ENCODE assay signal across 25 cellular contexts in genomic region chr18:69447886-69448285, GRCh38. TPM values are rescaled to one million over a fixed set of nuclear protein-coding genes. Genes with fewer than 3 reads are reported as not detected.
DNase-seq lines count a peak whose midpoint lies in the region; ATAC-seq, FAIRE-seq and TF ChIP-seq lines count a peak whose summit lies in the region.
"Had no signal": no experiment of that assay in that cellular context is flagged by ENCODE, and none has a peak within 500 bp of the region (broad histone marks: within the 10 kb centered on the region; RNA-seq: fewer than 3 reads in every experiment).

No MANE protein-coding gene starts in this region.

- no peak for ATAC-seq in left colon

- POLR2A ChIA-PET in RWPE1 (lab: Yijun Ruan, JAX; ENCODE audit: low non-redundant PET): no interaction called here

- no peak overlapping the region for H3K4me3 Mint-ChIP-seq in astrocyte (ENCODE audit: unreplicated experiment)
- H3K4me3 Mint-ChIP-seq: CD14-positive monocyte; CD4-positive, alpha-beta memory T cell; CD4-positive, CD25-positive, alpha-beta regulatory T cell; CD8-positive, alpha-beta memory T cell had no signal

- no peaks in the 10 kb centered on the region for H3K36me3 ChIP-seq in astrocyte (ENCODE audit: insufficient read depth, low read length)
- H3K36me3 ChIP-seq: BE2C, BLaER1 had no signal

- no peaks in the 10 kb centered on the region for H3K9me3 ChIP-seq in astrocyte (ENCODE audit: insufficient read depth, low read depth, low read length)
- H3K9me3 ChIP-seq: BE2C had no signal

- intact Hi-C loops in left colon (cut with DNase I, micrococcal nuclease): no loop called here

- H3K27ac ChIP-seq in astrocyte (ENCODE audit: low read depth, low read length): no peak overlapping the region
- no peak overlapping the region for H3K27ac ChIP-seq in RWPE1
- H3K27ac ChIP-seq: BLaER1 had no signal

- H3K4me3 ChIP-seq in astrocyte (ENCODE audit: insufficient read depth, low read depth, low read length): no peak overlapping the region
- H3K4me3 ChIP-seq: BLaER1 had no signal

- H3K36me3 Mint-ChIP-seq in astrocyte (ENCODE audit: low read depth, unreplicated experiment): no peaks in the 10 kb centered on the region
- H3K36me3 Mint-ChIP-seq: CD14-positive monocyte; CD4-positive, alpha-beta memory T cell; CD4-positive, CD25-positive, alpha-beta regulatory T cell; CD8-positive, alpha-beta memory T cell had no signal

- H3K79me2 ChIP-seq in astrocyte (ENCODE audit: insufficient read depth, low read length): no peaks in the 10 kb centered on the region

- CTCF ChIA-PET in RWPE1 (lab: Yijun Ruan, JAX): no interaction called here

- no peak overlapping the region for H3K4me2 ChIP-seq in astrocyte (ENCODE audit: low read length)
- H3K4me2 ChIP-seq: BLaER1 had no signal

- no peak overlapping the region for H3K27ac Mint-ChIP-seq in astrocyte (ENCODE audit: unreplicated experiment)
- H3K27ac Mint-ChIP-seq: CD14-positive monocyte; CD4-positive, alpha-beta memory T cell; CD4-positive, CD25-positive, alpha-beta regulatory T cell; CD8-positive, alpha-beta memory T cell had no signal

- no peaks in the 10 kb centered on the region for H3K4me1 ChIP-seq in astrocyte (ENCODE audit: insufficient read depth, low read length)
- H3K4me1 ChIP-seq: BE2C, BLaER1 had no signal

- no peaks in the 10 kb centered on the region for H3K27me3 ChIP-seq in astrocyte (ENCODE audit: insufficient read depth, low read length)
- H3K27me3 ChIP-seq: BE2C, BLaER1 had no signal

- peaks cover 6% of the 10 kb centered on the region for H3K9me3 Mint-ChIP-seq in astrocyte (ENCODE audit: unreplicated experiment)

- no peak for FAIRE-seq in astrocyte (lab: Jason Lieb, UNC)
- FAIRE-seq: A204.1, G401.6, GM12891, GM19239 had no signal

- no peak overlapping the region for H2AFZ ChIP-seq in astrocyte (ENCODE audit: low read depth, low read length)

- DNase-seq in ELF-1 (ENCODE audit: low read depth, low spot score) (peak; percentile 13), M059J (ENCODE audit: low read depth) (peak; percentile 43), astrocyte (ENCODE audit: low read depth) (peak; percentile 55), RWPE1 (ENCODE audit: low spot score) (no peak), DMS53 (lab: John Stamatoyannopoulos, UW) (no peak), left colon (no peak), GM10266 (ENCODE audit: extremely low spot score) (no peak)
- DNase-seq: 8988T; ACHN; BE2C; C1 segment of cervical spinal cord; CD4-positive, alpha-beta memory T cell; CD4-positive, CD25-positive, alpha-beta regulatory T cell; CD8-positive, alpha-beta memory T cell; COR-L47; DMS79; DND-41; EL; GF-D8 had no signal

- no peak overlapping the region for H3K9ac ChIP-seq in astrocyte (ENCODE audit: low read length)
- H3K9ac ChIP-seq: BLaER1 had no signal

- no peak for TF ChIP-seq CTCF in astrocyte (IDR thresholded peaks at IDR 0.05; ENCODE audit: insufficient read depth, low read depth, low read length)
- TF ChIP-seq CTCF in RWPE1 (conservative IDR thresholded peaks at IDR 0.05; ENCODE audit: low read depth): no peak
- TF ChIP-seq CTCF in GM10266 (IDR thresholded peaks at IDR 0.05; ENCODE audit: control insufficient read depth, insufficient read depth, low read depth, missing control alignments): no peak

- peaks cover 1% of the 10 kb centered on the region for H3K4me1 Mint-ChIP-seq in astrocyte (ENCODE audit: low read depth, unreplicated experiment)
- H3K4me1 Mint-ChIP-seq: CD14-positive monocyte; CD4-positive, alpha-beta memory T cell; CD4-positive, CD25-positive, alpha-beta regulatory T cell; CD8-positive, alpha-beta memory T cell had no signal

- H3K27me3 Mint-ChIP-seq in astrocyte (ENCODE audit: low read depth, unreplicated experiment): no peaks in the 10 kb centered on the region
- H3K27me3 Mint-ChIP-seq: CD4-positive, CD25-positive, alpha-beta regulatory T cell had no signal

- H4K20me1 ChIP-seq in astrocyte (ENCODE audit: insufficient read depth, low read length): no peaks in the 10 kb centered on the region
- H4K20me1 ChIP-seq: BLaER1 had no signal

RNA-seq across cellular contexts. Expression of gene DOK6, which starts 47.2 kb away (rescaled TPM):
- 0.52 and 12.0 TPM in 2 replicates for total RNA-seq in M059J (2014; rRNA removed; shearing (Covaris generic))
- 2.9 and 3.1 TPM in 2 replicates for total RNA-seq in astrocyte
- total RNA-seq in left colon: under 1 TPM; 0.45 to 0.46 TPM
- total RNA-seq: CD4-positive, alpha-beta memory T cell; CD4-positive, CD25-positive, alpha-beta regulatory T cell; CD8-positive, alpha-beta memory T cell had no signal

Comparison
In these comparisons a context has a peak if more than half of its experiments do, and no peak if none do; other contexts are left out.
1. DNase-seq: peak in ELF-1 (single experiment), M059J (single experiment) and astrocyte (single experiment); none in RWPE1 (single experiment), DMS53 (single experiment), left colon (0 of 2) and GM10266 (single experiment).